Comparison of ENCODE assay signal across 13 cellular contexts in genomic region chr20:50337521-50338466, GRCh38.
DNase-seq lines count a peak whose midpoint lies in the region; ATAC-seq, FAIRE-seq and TF ChIP-seq lines count a peak whose summit lies in the region.
"Had no signal": no experiment of that assay in that cellular context is flagged by ENCODE, and none has a peak within 500 bp of the region (broad histone marks: within the 10 kb centered on the region; RNA-seq: fewer than 3 reads in every experiment).

No MANE protein-coding gene starts in this region.

- DNase-seq in activated CD4-positive, alpha-beta T cell treated with anti-CD3 and anti-CD28 coated beads for 36 hours, result no peak
- no peak for DNase-seq in activated CD4-positive, alpha-beta T cell treated with anti-CD3 and anti-CD28 coated beads, Interleukin-2, amount 50 U/mL, for 1 hour
- DNase-seq in RWPE2 (ENCODE audit: low spot score), result peak; percentile 73
- DNase-seq in H1 (ENCODE audit: low read depth in 1 of 2, low spot score in 2 of 2), result no peak
- no peak for DNase-seq in stomach
- no peak for DNase-seq in middle frontal gyrus (ENCODE audit: extremely low spot score, low spot score)
- DNase-seq in cerebellum (ENCODE audit: low spot score), result no peak
- no peak for DNase-seq in amniotic stem cell (lab: John Stamatoyannopoulos, UW)

- no peak overlapping the region for H3K56ac ChIP-seq in H1 (replicated peaks; ENCODE audit: insufficient read length, low read depth, low read length)

- no peak for FAIRE-seq in H1 (lab: Jason Lieb, UNC)
- FAIRE-seq: A549, D721Med had no signal

- H3K23me2 ChIP-seq in H1 (ENCODE audit: low read depth, low read length), result no peaks in the 10 kb centered on the region

- peaks cover 24% of the 10 kb centered on the region for H3K4me1 ChIP-seq in RWPE2 (ENCODE audit: insufficient read depth, poor library complexity, severe bottlenecking)
- H3K4me1 ChIP-seq in H1 (replicated peaks in 1 of 4; ENCODE audit: control insufficient read depth in 3 of 4, insufficient read depth in 4 of 4, low read length in 3 of 4), result peaks cover 0 to 5% (median 1%) of the 10 kb centered on the region in 4 experiments; a peak in 3 of 7 replicates
- H3K4me1 ChIP-seq in stomach, result peaks cover 0 to 20% (median 8%) of the 10 kb centered on the region in 4 donors
- H3K4me1 ChIP-seq: HAP-1 had no signal

- no peak overlapping the region for H2BK20ac ChIP-seq in H1 (ENCODE audit: low read length)

- H3K4me3 ChIP-seq in RWPE2 (ENCODE audit: severe bottlenecking) (no peak overlapping the region), H1 (ENCODE audit: extremely low read depth in 1 of 4, insufficient read depth in 2 of 4, low read depth in 3 of 4, low read length in 4 of 4) (no peak overlapping the region), stomach (no peak overlapping the region)
- H3K4me3 ChIP-seq: A549, cardiac muscle cell, HAP-1 had no signal

- no peak for ATAC-seq in activated CD4-positive, alpha-beta T cell treated with anti-CD3 and anti-CD28 coated beads for 36 hours
- no peak for ATAC-seq in RWPE2 (ENCODE audit: low read depth)

- H3K27me3 ChIP-seq in RWPE2 (ENCODE audit: insufficient read depth, poor library complexity, severe bottlenecking) (no peaks in the 10 kb centered on the region), H1 (replicated peaks in 1 of 4; ENCODE audit: control insufficient read depth in 3 of 4, extremely low read depth in 1 of 4, insufficient read depth in 3 of 4, low read length in 3 of 4) (no peaks in the 10 kb centered on the region; a peak in 1 of 7 replicates), stomach (no peaks in the 10 kb centered on the region)
- H3K27me3 ChIP-seq: cardiac muscle cell had no signal

- no peaks in the 10 kb centered on the region for H3K27me3 Mint-ChIP-seq in activated CD4-positive, alpha-beta T cell treated with anti-CD3 and anti-CD28 coated beads for 36 hours

- H4K91ac ChIP-seq in H1 (replicated peaks; ENCODE audit: insufficient read length, low read length), result no peak overlapping the region

- CTCF ChIA-PET in activated CD4-positive, alpha-beta T cell treated with anti-CD3 and anti-CD28 coated beads for 36 hours (lab: Charles Lee), result interaction anchor here (0.6 to 2.6 kb wide), 8 partner anchors 8 to 189 kb away, joined by 3 to 9 read pairs (median 3); no protein-coding TSS in a partner anchor
- CTCF ChIA-PET in H1 (lab: Charles Lee; ENCODE audit: partially characterized antibody), result interaction anchor here (0.6 to 2.3 kb wide), 12 partner anchors 9 to 138 kb away, joined by 3 to 10 read pairs (median 4); no protein-coding TSS in a partner anchor

- no peaks in the 10 kb centered on the region for H4K20me1 ChIP-seq in H1 (replicated peaks in 1 of 2; ENCODE audit: control insufficient read depth in 1 of 2, insufficient read depth in 2 of 2, low read length in 2 of 2)

- H2BK12ac ChIP-seq in H1 (ENCODE audit: low read depth, low read length), result peak overlapping the region; percentile 39; the same call in 1 of the 2 replicates

- H3K9me3 ChIP-seq in RWPE2 (ENCODE audit: severe bottlenecking) (no peaks in the 10 kb centered on the region), H1 (ENCODE audit: insufficient read depth in 2 of 2, low read depth in 1 of 2, low read length in 1 of 2) (no peaks in the 10 kb centered on the region), stomach (no peaks in the 10 kb centered on the region)
- H3K9me3 ChIP-seq: A549, HAP-1, SK-N-SH had no signal

- H3K4me3 Mint-ChIP-seq in activated CD4-positive, alpha-beta T cell treated with anti-CD3 and anti-CD28 coated beads for 36 hours, result peak overlapping the region; percentile 55

- H3K79me1 ChIP-seq in H1 (ENCODE audit: low read depth, low read length), result no peaks in the 10 kb centered on the region

- no peak overlapping the region for H3K27ac ChIP-seq in RWPE2 (ENCODE audit: poor library complexity, severe bottlenecking)
- H3K27ac ChIP-seq in H1 (ENCODE audit: low read depth, low read length), result no peak overlapping the region
- H3K27ac ChIP-seq in stomach, result peak overlapping the region in 3 of 5 donors; percentile 50 to 73 (median 72)

- H3K27ac Mint-ChIP-seq in activated CD4-positive, alpha-beta T cell treated with anti-CD3 and anti-CD28 coated beads for 36 hours, result peak overlapping the region; percentile 97

- no peak overlapping the region for H3K4ac ChIP-seq in H1 (replicated peaks; ENCODE audit: insufficient read length, low read depth, low read length)

- 87% methylated on average over 13 of the region's 13 CpGs; no CpG with 5 or more reads in 1 of the 2 experiments for WGBS in H1 (ENCODE audit: extremely low coverage in 1 of 2, insufficient coverage in 1 of 2, insufficient read length in 1 of 2, insufficient replicate concordance in 2 of 2, low coverage in 1 of 2, low lambda C conversion rate in 2 of 2, missing lambda C conversion rate in 1 of 2), 2 experiments
- WGBS in stomach, 5 donors, result 94 to 95% (median 94%) methylated on average over 13 of the region's 13 CpGs

- no peak for TF ChIP-seq RAD21 in H1 (IDR thresholded peaks at IDR 0.05 in 1 of 2, conservative IDR thresholded peaks at IDR 0.05 in 1 of 2; ENCODE audit: low read depth in 2 of 2, low read length in 2 of 2)

- H3K9ac ChIP-seq in H1 (replicated peaks in 1 of 4; ENCODE audit: extremely low read depth in 1 of 4, low read depth in 3 of 4, low read length in 3 of 4), result no peak overlapping the region
- H3K9ac ChIP-seq: SK-N-SH had no signal

- H2AK5ac ChIP-seq in H1 (ENCODE audit: low read depth, low read length), result no peak overlapping the region

- H3K36me3 ChIP-seq in RWPE2 (ENCODE audit: low read depth) (no peaks in the 10 kb centered on the region), H1 (ENCODE audit: control insufficient read depth in 2 of 4, insufficient read depth in 4 of 4, low read length in 3 of 4) (no peaks in the 10 kb centered on the region), stomach (no peaks in the 10 kb centered on the region)
- H3K36me3 ChIP-seq: cardiac muscle cell, HAP-1 had no signal

- no peaks in the 10 kb centered on the region for H3K79me2 ChIP-seq in H1 (ENCODE audit: control insufficient read depth in 1 of 2, insufficient read depth in 2 of 2, low read length in 2 of 2)

- no peak overlapping the region for H4K5ac ChIP-seq in H1 (ENCODE audit: insufficient read length, low read depth, low read length)

- H2BK5ac ChIP-seq in H1 (ENCODE audit: low read depth, low read length), result 0 out of 2 replicates have a peak overlapping the region, but pooled peaks have one; percentile 7

- H2BK120ac ChIP-seq in H1 (replicated peaks; ENCODE audit: low read depth, low read length), result no peak overlapping the region

- TF ChIP-seq EP300 in H1 (IDR thresholded peaks at IDR 0.05; ENCODE audit: borderline replicate concordance in 1 of 2, low read depth in 2 of 2, low read length in 2 of 2), result no peak
- no peak for TF ChIP-seq EP300 in stomach (IDR thresholded peaks at IDR 0.05)

- H3K36me3 Mint-ChIP-seq in activated CD4-positive, alpha-beta T cell treated with anti-CD3 and anti-CD28 coated beads for 36 hours (ENCODE audit: low read depth), result no peaks in the 10 kb centered on the region

- no peak overlapping the region for H2BK15ac ChIP-seq in H1 (ENCODE audit: low read length)

- H3K4me2 ChIP-seq in H1 (ENCODE audit: insufficient read depth in 1 of 2, low read depth in 2 of 2, low read length in 2 of 2), result no peak overlapping the region
- H3K4me2 ChIP-seq: A549 had no signal

- TF ChIP-seq CTCF in RWPE2 (IDR thresholded peaks at IDR 0.05; ENCODE audit: poor library complexity, severe bottlenecking), result no peak
- TF ChIP-seq CTCF in H1 (IDR thresholded peaks at IDR 0.05; ENCODE audit: control extremely low read depth in 1 of 3, insufficient read depth in 1 of 3, low read depth in 1 of 3, low read length in 3 of 3), result no peak
- no peak for TF ChIP-seq CTCF in stomach (IDR thresholded peaks at IDR 0.05)

- intact Hi-C loops in activated CD4-positive, alpha-beta T cell treated with anti-CD3 and anti-CD28 coated beads for 36 hours (cut with DNase I, micrococcal nuclease), result loop anchor here (1.0 to 10.0 kb wide), 12 partner anchors 49 to 1065 kb away; partner anchors contain the start of genes CEBPB (in 1 of the 2) and PARD6B (in 1 of the 2)
- intact Hi-C loops in stomach (cut with DNase I; ENCODE audit: low total_unique reads), result no loop called here

- no peak overlapping the region for H4K8ac ChIP-seq in H1 (ENCODE audit: extremely low read depth, insufficient read depth, low read length)

- H3K18ac ChIP-seq in H1 (ENCODE audit: extremely low read depth, low read length), result no peak overlapping the region

- no peaks in the 10 kb centered on the region for H3K9me3 Mint-ChIP-seq in activated CD4-positive, alpha-beta T cell treated with anti-CD3 and anti-CD28 coated beads for 36 hours (ENCODE audit: low read depth)

- POLR2A ChIA-PET in activated CD4-positive, alpha-beta T cell treated with anti-CD3 and anti-CD28 coated beads for 36 hours (lab: Charles Lee), result interaction anchor here (0.7 kb wide), 1 partner anchor 105 kb away, joined by 3 read pairs; no protein-coding TSS in a partner anchor
- POLR2A ChIA-PET in H1 (lab: Charles Lee; ENCODE audit: partially characterized antibody), result interaction anchor here (1.1 to 2.5 kb wide), 3 partner anchors 10 to 147 kb away, joined by 3 to 7 read pairs (median 4); partner anchors contain the start of gene CEBPB

- no peak overlapping the region for H3K23ac ChIP-seq in H1 (ENCODE audit: insufficient read length)

- H3K4me1 Mint-ChIP-seq in activated CD4-positive, alpha-beta T cell treated with anti-CD3 and anti-CD28 coated beads for 36 hours, result peaks cover 55% of the 10 kb centered on the region

- no peak for TF ChIP-seq POLR2A in H1 (IDR thresholded peaks at IDR 0.05; ENCODE audit: control extremely low read depth in 1 of 2, low read depth in 2 of 2, low read length in 2 of 2)
- TF ChIP-seq POLR2A in stomach (IDR thresholded peaks at IDR 0.05), result no peak

- no peak overlapping the region; the same call in 1 of the 2 replicates for H2AFZ ChIP-seq in H1 (ENCODE audit: low read length)

- no peak overlapping the region for H3K14ac ChIP-seq in H1 (ENCODE audit: insufficient read length)

TF ChIP-seq in H1, 55 proteins besides CTCF, POLR2A, EP300 and RAD21 (continues in another document):
- no peak for TF ChIP-seq POLR2AphosphoS5 (IDR thresholded peaks at IDR 0.05; ENCODE audit: low read depth, low read length)
- no peak for TF ChIP-seq GTF2F1 (IDR thresholded peaks at IDR 0.05; ENCODE audit: borderline replicate concordance, low read depth, low read length)
- no peak for TF ChIP-seq TAF1 (IDR thresholded peaks at IDR 0.05; ENCODE audit: low read depth, low read length)
- no peak for TF ChIP-seq BRCA1 (IDR thresholded peaks at IDR 0.05; ENCODE audit: low read depth, low read length)
- no peak for TF ChIP-seq ATF2 (IDR thresholded peaks at IDR 0.05; ENCODE audit: low read length)

Comparison
In these comparisons a context has a peak if more than half of its experiments do, and no peak if none do; other contexts are left out.
1. H3K27ac ChIP-seq: peak in stomach (3 of 5); none in RWPE2 (single experiment) and H1 (single experiment).